ENCODE assay signal across 25 cellular contexts in the genomic region with DNA sequence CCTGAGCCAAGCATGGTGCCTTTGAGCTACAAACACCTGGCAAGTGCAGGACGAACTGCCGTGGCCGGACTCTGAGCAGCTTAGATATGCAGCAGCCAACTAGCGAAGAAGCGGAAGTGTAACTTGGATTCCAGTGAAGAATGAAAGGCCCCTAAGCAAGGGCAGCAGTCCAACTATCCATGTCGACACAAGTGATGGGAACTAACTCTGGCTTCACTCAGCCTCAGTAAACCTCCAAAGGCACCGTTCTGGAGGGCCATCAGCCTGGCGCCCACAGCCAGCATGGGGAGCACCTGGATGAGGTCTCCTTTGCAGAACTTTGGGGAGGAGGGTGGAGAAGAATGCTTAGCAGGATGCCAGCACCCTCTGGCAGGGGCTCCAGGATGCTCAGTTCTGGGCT.
DNase-seq lines count a peak whose midpoint lies in the region; ATAC-seq, FAIRE-seq and TF ChIP-seq lines count a peak whose summit lies in the region.
"Had no signal": no experiment of that assay in that cellular context is flagged by ENCODE, and none has a peak within 500 bp of the region (broad histone marks: within the 10 kb centered on the region; RNA-seq: fewer than 3 reads in every experiment).

No MANE protein-coding gene starts in this region.

- H3K79me2 ChIP-seq in K562 (ENCODE audit: control insufficient read depth, insufficient read depth, low read length) = no peaks in the 10 kb centered on the region
- H3K79me2 ChIP-seq in keratinocyte (ENCODE audit: control insufficient read depth, insufficient read depth, low read length) = no peaks in the 10 kb centered on the region

- WGBS in K562 (ENCODE audit: insufficient coverage, low coverage, missing lambda C conversion rate) = 6% methylated on average over 8 of the region's 8 CpGs
- WGBS in testis, 2 donors = 56 to 71% methylated on average over 7 to 8 of the region's 8 CpGs

- TF ChIP-seq CTCF in K562 (IDR thresholded peaks at IDR 0.05 in 2 of 3, conservative IDR thresholded peaks at IDR 0.05 in 1 of 3; ENCODE audit: insufficient read depth in 2 of 3, low read depth in 1 of 3, low read length in 3 of 3) (no peak), foreskin fibroblast (IDR thresholded peaks at IDR 0.05; ENCODE audit: low read depth, low read length) (no peak), keratinocyte (optimal IDR thresholded peaks at IDR 0.05 in 1 of 3, IDR thresholded peaks at IDR 0.05 in 1 of 3, conservative IDR thresholded peaks at IDR 0.05 in 1 of 3; ENCODE audit: extremely low read depth in 1 of 3, insufficient read depth in 2 of 3, low read length in 3 of 3) (no peak), testis (IDR thresholded peaks at IDR 0.05) (no peak)

- H3K36me3 ChIP-seq in K562 (ENCODE audit: control insufficient read depth, insufficient read depth, low read length) = no peaks in the 10 kb centered on the region
- H3K36me3 ChIP-seq in keratinocyte (ENCODE audit: control insufficient read depth in 2 of 2, extremely low read depth in 1 of 2, insufficient read depth in 2 of 2, low read length in 2 of 2) = no peaks in the 10 kb centered on the region
- H3K36me3 ChIP-seq in testis (ENCODE audit: low read depth, missing control alignments) = no peaks in the 10 kb centered on the region
- H3K36me3 ChIP-seq: suprapubic skin had no signal

- H3K27me3 ChIP-seq in K562 (ENCODE audit: control insufficient read depth in 2 of 2, insufficient read depth in 2 of 2, low read length in 2 of 2) = peaks cover 48 to 78% of the 10 kb centered on the region in 2 experiments
- peaks cover 3% of the 10 kb centered on the region for H3K27me3 ChIP-seq in keratinocyte (ENCODE audit: control insufficient read depth, extremely low read depth, insufficient read depth, low read length)
- H3K27me3 ChIP-seq in testis = no peaks in the 10 kb centered on the region

- H3K4me2 ChIP-seq in K562 (ENCODE audit: insufficient read depth, low read length) (no peak overlapping the region), keratinocyte (ENCODE audit: control insufficient read depth, extremely low read depth, insufficient read depth, low read depth, low read length) (peak overlapping the region; percentile 0)

- H3K9ac ChIP-seq in K562 (ENCODE audit: insufficient read depth in 1 of 2, low read depth in 2 of 2, low read length in 2 of 2) = peak overlapping the region in 1 of 2 experiments; percentile 15; a peak in 1 of 4 replicates
- H3K9ac ChIP-seq in keratinocyte (ENCODE audit: control insufficient read depth, extremely low read depth, insufficient read depth, low read length) = no peak overlapping the region

- ATAC-seq in K562 (no peak; the same call in 2 of the 3 replicates), GM18907 (IDR thresholded peaks at IDR 0.05; ENCODE audit: unreplicated experiment) (no peak)

- POLR2A ChIA-PET in K562 (lab: Yijun Ruan, JAX) = no interaction called here

- in situ Hi-C loops in K562 (cut with MboI) = no loop called here
- in situ Hi-C loops in KBM-7 (cut with MboI; ENCODE audit: low pct_unique_long_range_greater_than_20kb, low sequenced_read_pairs) = no loop called here

- no peak overlapping the region for H2AFZ ChIP-seq in K562 (ENCODE audit: low read depth, low read length)
- peak overlapping the region; percentile 52 for H2AFZ ChIP-seq in keratinocyte (ENCODE audit: control insufficient read depth, low read length)

- peaks cover 5% of the 10 kb centered on the region for H3K9me1 ChIP-seq in K562 (ENCODE audit: control insufficient read depth, insufficient read depth, low read length)
- H3K9me1 ChIP-seq in keratinocyte (ENCODE audit: control insufficient read depth, extremely low read depth, insufficient read depth, low read length) = no peaks in the 10 kb centered on the region

- H3K9me3 ChIP-seq in K562 (replicated peaks; ENCODE audit: control insufficient read depth, insufficient read depth, low read depth, low read length) = no peaks in the 10 kb centered on the region
- H3K9me3 ChIP-seq in keratinocyte (ENCODE audit: control insufficient read depth, low read depth, low read length) = no peaks in the 10 kb centered on the region
- H3K9me3 ChIP-seq in testis = no peaks in the 10 kb centered on the region
- H3K9me3 ChIP-seq: suprapubic skin had no signal

- H4K20me1 ChIP-seq in K562 (replicated peaks; ENCODE audit: control insufficient read depth, insufficient read depth, low read length) (no peaks in the 10 kb centered on the region), keratinocyte (ENCODE audit: control insufficient read depth, extremely low read depth, insufficient read depth, low read length) (no peaks in the 10 kb centered on the region)

- dilution Hi-C loops in keratinocyte (cut with MboI; ENCODE audit: extremely low pct_ligation_motif_present, low sequenced_read_pairs) = no loop called here

- peak; percentile 11 for FAIRE-seq in K562 (lab: Jason Lieb, UNC)
- peak; percentile 66 for FAIRE-seq in keratinocyte (lab: Jason Lieb, UNC)
- FAIRE-seq: GM12891, urothelium cell line had no signal

- H3K27ac ChIP-seq in K562 (ENCODE audit: extremely low read depth, low read depth, low read length) = no peak overlapping the region
- no peak overlapping the region for H3K27ac ChIP-seq in keratinocyte (ENCODE audit: control insufficient read depth, insufficient read depth, low read length)
- H3K27ac ChIP-seq in testis = no peak overlapping the region
- H3K27ac ChIP-seq: skin epidermis, suprapubic skin had no signal

- H3K4me1 ChIP-seq in K562 (replicated peaks in 1 of 2; ENCODE audit: control insufficient read depth in 2 of 2, insufficient read depth in 2 of 2, low read length in 2 of 2) = no peaks in the 10 kb centered on the region
- H3K4me1 ChIP-seq in keratinocyte (ENCODE audit: control insufficient read depth, extremely low read depth, insufficient read depth, low read length) = peaks cover 28% of the 10 kb centered on the region
- no peaks in the 10 kb centered on the region for H3K4me1 ChIP-seq in testis

- no peak for TF ChIP-seq RAD21 in K562 (CRISPR knock-in tag; conservative IDR thresholded peaks at IDR 0.05 in 1 of 2, IDR thresholded peaks at IDR 0.05 in 1 of 2)

- TF ChIP-seq POLR2A in K562 (conservative IDR thresholded peaks at IDR 0.05) = no peak
- TF ChIP-seq POLR2A in testis (IDR thresholded peaks at IDR 0.05) = no peak

- CTCF ChIA-PET in K562 (lab: Yijun Ruan, JAX; ENCODE audit: low intra/inter-chr PET ratio) = no interaction called here

- H3K4me3 ChIP-seq in K562 (no peak overlapping the region), foreskin fibroblast (ENCODE audit: low read depth in 1 of 2, low read length in 2 of 2) (no peak overlapping the region), keratinocyte (ENCODE audit: control insufficient read depth in 2 of 3, extremely low read depth in 1 of 3, insufficient read depth in 2 of 3, low read depth in 1 of 3, low read length in 3 of 3) (no peak overlapping the region), testis (no peak overlapping the region)
- H3K4me3 ChIP-seq: lung, skin epidermis, suprapubic skin had no signal

- DNase-seq in K562 (ENCODE audit: extremely low read depth in 1 of 4, low spot score in 3 of 4) (no peak), foreskin fibroblast (peak; percentile 19 to 44), keratinocyte (ENCODE audit: low read depth, low spot score) (no peak), testis (peak; percentile 28), KBM-7 (no peak), GM19238 (ENCODE audit: insufficient read length, low spot score) (no peak)
- DNase-seq: activated B cell treated with CpG ODN at 0.5 μM for 24 hours; activated CD4-positive, alpha-beta T cell treated with anti-CD3 and anti-CD28 coated beads, Interleukin-2, amount 50 U/mL, for 4 hours; C1 segment of cervical spinal cord; caudate nucleus; dermis blood vessel endothelial cell; HCEC 1CT; islet precursor cell; NCI-H1417; NCI-H2081; NCI-H774; SHP77; stimulated activated CD4-positive, alpha-beta T cell treated with anti-CD3 and anti-CD28 coated beads, Interleukin-2, amount 100 ng/mL, for 24 hours; T1000 had no signal

- intact Hi-C loops in K562 (cut with micrococcal nuclease) (no loop called here), testis (cut with DNase I; ENCODE audit: low total_unique reads) (no loop called here)

- no TSS peak for BruUV-seq in K562 (replicated peaks; lab: Mats Ljungman, UMichigan)

- TF ChIP-seq EP300 in K562 (IDR thresholded peaks at IDR 0.05; ENCODE audit: low read length) = no peak

TF ChIP-seq in K562, 482 proteins besides CTCF, POLR2A, EP300 and RAD21:
- TF ChIP-seq FIP1L1 (IDR thresholded peaks at IDR 0.05; ENCODE audit: low read depth, low read length, poor library complexity, severe bottlenecking) (no peak), ZC3H4 (CRISPR knock-in tag; IDR thresholded peaks at IDR 0.05; ENCODE audit: borderline replicate concordance) (no peak), SPI1 (IDR thresholded peaks at IDR 0.05; ENCODE audit: borderline replicate concordance, low read depth, low read length) (peak; percentile 79), ZFP91 (CRISPR knock-in tag; IDR thresholded peaks at IDR 0.05) (no peak), ZNF263 (CRISPR knock-in tag; IDR thresholded peaks at IDR 0.05; ENCODE audit: borderline replicate concordance) (peak; percentile 72), TFAM (CRISPR knock-in tag; conservative IDR thresholded peaks at IDR 0.05) (no peak), CXXC5 (CRISPR knock-in tag; IDR thresholded peaks at IDR 0.05) (no peak), KAT7 (CRISPR knock-in tag; IDR thresholded peaks at IDR 0.05; ENCODE audit: borderline replicate concordance) (no peak)

Comparison
In these comparisons a context has a peak if more than half of its experiments do, and no peak if none do; other contexts are left out.
1. DNase-seq: peak in foreskin fibroblast (2 of 2) and testis (single experiment); none in K562 (0 of 4), keratinocyte (single experiment), KBM-7 (single experiment) and GM19238 (single experiment).